ENCODE assay signal across 11 cellular contexts in genomic region chr5:161863259-161863658, GRCh38. TPM values are rescaled to one million over a fixed set of nuclear protein-coding genes. Genes with fewer than 3 reads are reported as not detected.
"Had no signal": no experiment of that assay in that cellular context is flagged by ENCODE, and none has a peak within 500 bp of the region (broad histone marks: within the 10 kb centered on the region; RNA-seq: fewer than 3 reads in every experiment).

No MANE protein-coding gene starts in this region.

- H3K9ac ChIP-seq: KMS-11 had no signal

- H3K4me3 Mint-ChIP-seq: IgD-negative memory B cell had no signal

- H3K4me3 ChIP-seq: K562 had no signal

- H3K27me3 Mint-ChIP-seq: IgD-negative memory B cell had no signal

- DNase-seq: IMR-90, KBM-7, KG1 had no signal

- ATAC-seq: HepG2, K562 had no signal

- FAIRE-seq: HepG2, HTR-8/SVneo, K562 had no signal

- H3K36me3 Mint-ChIP-seq: IgD-negative memory B cell had no signal

- H3K4me1 Mint-ChIP-seq: IgD-negative memory B cell had no signal

- H3K4me2 ChIP-seq: KMS-11 had no signal

- H3K27ac ChIP-seq: HL-60, KMS-11 had no signal

RNA-seq across cellular contexts. Expression of gene GABRA1, which starts 15.3 kb away (rescaled TPM):
- total RNA-seq: HepG2, HT-29, HT1080, IMR-90, K562 had no signal
- polyA plus RNA-seq: HepG2, IgD-negative memory B cell, IMR-90 had no signal
